8 cellular contexts compared by ENCODE assay signal in the genomic region with DNA sequence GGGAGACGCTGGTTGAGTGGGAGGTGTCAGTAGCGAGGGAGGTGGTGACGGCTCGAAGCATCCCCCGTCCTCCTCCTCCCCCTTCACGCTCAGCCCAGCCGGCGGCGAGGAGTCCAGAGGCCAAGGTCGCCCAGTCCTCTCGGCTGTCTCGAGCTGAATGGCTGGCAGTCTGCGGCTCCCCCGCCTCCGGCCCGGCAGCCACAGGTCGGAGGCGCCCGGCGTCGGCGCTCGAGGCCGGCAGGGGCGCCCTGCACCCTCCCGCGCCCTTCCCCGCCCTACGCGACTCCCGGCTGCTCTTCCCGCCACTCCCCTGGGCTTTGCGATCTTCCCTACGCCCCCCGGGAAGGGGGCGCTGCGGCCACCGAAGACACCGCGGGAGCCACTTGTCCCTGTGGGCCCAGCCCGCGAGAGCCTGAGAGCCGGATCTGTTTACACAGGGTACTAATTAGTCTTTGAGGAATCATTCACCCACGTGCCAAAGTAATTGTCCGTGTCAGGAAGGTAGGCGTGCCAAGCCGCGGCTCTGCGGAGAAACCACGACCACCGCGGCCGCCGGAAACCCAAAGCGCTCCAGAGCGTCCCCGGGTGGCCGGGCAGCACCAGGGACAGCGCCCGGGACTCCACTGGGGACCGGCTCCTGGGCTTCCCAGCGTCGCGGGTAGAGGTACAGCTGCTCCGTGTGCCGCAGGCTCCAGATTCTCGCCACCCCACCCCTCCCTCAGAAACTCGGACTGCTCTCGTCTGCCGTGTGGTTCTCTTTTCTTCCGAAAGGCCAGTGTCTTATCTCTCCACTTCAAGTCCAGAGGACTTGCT. TPM values are rescaled to one million over a fixed set of nuclear protein-coding genes. Genes with fewer than 3 reads are reported as not detected.
DNase-seq lines count a peak whose midpoint lies in the region; ATAC-seq and TF ChIP-seq lines count a peak whose summit lies in the region.

A gene (plus strand): TSS at position 133 of the 813 bp plus-strand sequence.

- no peaks in the 10 kb centered on the region for H3K36me3 ChIP-seq in neural cell (ENCODE audit: insufficient read depth, low read length)

- no peaks in the 10 kb centered on the region for H3K9me2 ChIP-seq in neural cell (ENCODE audit: insufficient read depth, low read length)

- no peak within 1 kb of the TSS for H2AFZ ChIP-seq in neural cell (ENCODE audit: low read depth, low read length)

- no peak within 1 kb of the TSS for H3K27ac Mint-ChIP-seq in central memory CD8-positive, alpha-beta T cell (ENCODE audit: low read depth)

- H3K27me3 ChIP-seq in neural cell (ENCODE audit: insufficient read depth, low read depth, low read length): peaks cover 74% of the 10 kb centered on the region

- peak; percentile 64 for TF ChIP-seq CTCF in neural cell (IDR thresholded peaks at IDR 0.05; ENCODE audit: poor library complexity, severe bottlenecking)

- peak within 1 kb of the TSS; percentile 59 for H3K4me2 ChIP-seq in neural cell (ENCODE audit: low read length)

- no peak for TF ChIP-seq EP300 in neural cell (conservative IDR thresholded peaks at IDR 0.05; ENCODE audit: poor library complexity, severe bottlenecking)

- TF ChIP-seq RAD21 in neural cell (conservative IDR thresholded peaks at IDR 0.05): no peak

- ATAC-seq in central memory CD8-positive, alpha-beta T cell (replicated peaks; ENCODE audit: extremely low read depth, poor library complexity, severe bottlenecking): peak; percentile 28
- ATAC-seq in GM19023 (IDR thresholded peaks at IDR 0.05; ENCODE audit: unreplicated experiment): no peak
- no peak for ATAC-seq in HG02852 (IDR thresholded peaks at IDR 0.05; ENCODE audit: unreplicated experiment)

- H3K4me1 Mint-ChIP-seq in central memory CD8-positive, alpha-beta T cell: peaks cover 21% of the 10 kb centered on the region

- peak within 1 kb of the TSS; percentile 54 for H3K9ac ChIP-seq in neural cell (ENCODE audit: low read length)

- H3K27ac ChIP-seq in neural cell (ENCODE audit: low read length): no peak within 1 kb of the TSS

- peak; percentile 40 to 67 for DNase-seq in NCI-H2081 (lab: John Stamatoyannopoulos, UW)
- DNase-seq in NCI-H2081 treated with DMSO at 0.1 percent for 48 hours (lab: John Stamatoyannopoulos, UW): no peak
- peak; percentile 95 for DNase-seq in NCI-H146 (lab: John Stamatoyannopoulos, UW)
- no peak for DNase-seq in central memory CD8-positive, alpha-beta T cell (ENCODE audit: low spot score in 2 of 2)
- no peak for DNase-seq in SIG-M5 treated with dmso at 0.1 percent for 504 hours (lab: John Stamatoyannopoulos, UW; ENCODE audit: unreplicated experiment)

- no peaks in the 10 kb centered on the region for H3K9me3 ChIP-seq in neural cell (ENCODE audit: low read length)

- H3F3A ChIP-seq in neural cell (ENCODE audit: insufficient read depth, low read length, poor library complexity, severe bottlenecking): no peaks in the 10 kb centered on the region

- peaks cover 68% of the 10 kb centered on the region for H3K27me3 Mint-ChIP-seq in central memory CD8-positive, alpha-beta T cell

- H4K20me1 ChIP-seq in neural cell (ENCODE audit: insufficient read depth): no peaks in the 10 kb centered on the region

- no peaks in the 10 kb centered on the region for H3K79me2 ChIP-seq in neural cell (replicated peaks; ENCODE audit: insufficient read depth, low read length)

- H3K9me3 Mint-ChIP-seq in central memory CD8-positive, alpha-beta T cell: peaks cover 5% of the 10 kb centered on the region

- peak within 1 kb of the TSS; percentile 66 for H3K4me3 ChIP-seq in neural cell (ENCODE audit: low read length)

- H3K36me3 Mint-ChIP-seq in central memory CD8-positive, alpha-beta T cell (ENCODE audit: insufficient read depth): peaks cover 1% of the 10 kb centered on the region

- peak within 1 kb of the TSS; percentile 34 for H3K4me3 Mint-ChIP-seq in central memory CD8-positive, alpha-beta T cell

TF ChIP-seq in neural cell, 6 proteins besides CTCF, POLR2A, EP300 and RAD21:
- TF ChIP-seq POLR2AphosphoS5 (IDR thresholded peaks at IDR 0.05): no peak
- TF ChIP-seq, protein P1, sequence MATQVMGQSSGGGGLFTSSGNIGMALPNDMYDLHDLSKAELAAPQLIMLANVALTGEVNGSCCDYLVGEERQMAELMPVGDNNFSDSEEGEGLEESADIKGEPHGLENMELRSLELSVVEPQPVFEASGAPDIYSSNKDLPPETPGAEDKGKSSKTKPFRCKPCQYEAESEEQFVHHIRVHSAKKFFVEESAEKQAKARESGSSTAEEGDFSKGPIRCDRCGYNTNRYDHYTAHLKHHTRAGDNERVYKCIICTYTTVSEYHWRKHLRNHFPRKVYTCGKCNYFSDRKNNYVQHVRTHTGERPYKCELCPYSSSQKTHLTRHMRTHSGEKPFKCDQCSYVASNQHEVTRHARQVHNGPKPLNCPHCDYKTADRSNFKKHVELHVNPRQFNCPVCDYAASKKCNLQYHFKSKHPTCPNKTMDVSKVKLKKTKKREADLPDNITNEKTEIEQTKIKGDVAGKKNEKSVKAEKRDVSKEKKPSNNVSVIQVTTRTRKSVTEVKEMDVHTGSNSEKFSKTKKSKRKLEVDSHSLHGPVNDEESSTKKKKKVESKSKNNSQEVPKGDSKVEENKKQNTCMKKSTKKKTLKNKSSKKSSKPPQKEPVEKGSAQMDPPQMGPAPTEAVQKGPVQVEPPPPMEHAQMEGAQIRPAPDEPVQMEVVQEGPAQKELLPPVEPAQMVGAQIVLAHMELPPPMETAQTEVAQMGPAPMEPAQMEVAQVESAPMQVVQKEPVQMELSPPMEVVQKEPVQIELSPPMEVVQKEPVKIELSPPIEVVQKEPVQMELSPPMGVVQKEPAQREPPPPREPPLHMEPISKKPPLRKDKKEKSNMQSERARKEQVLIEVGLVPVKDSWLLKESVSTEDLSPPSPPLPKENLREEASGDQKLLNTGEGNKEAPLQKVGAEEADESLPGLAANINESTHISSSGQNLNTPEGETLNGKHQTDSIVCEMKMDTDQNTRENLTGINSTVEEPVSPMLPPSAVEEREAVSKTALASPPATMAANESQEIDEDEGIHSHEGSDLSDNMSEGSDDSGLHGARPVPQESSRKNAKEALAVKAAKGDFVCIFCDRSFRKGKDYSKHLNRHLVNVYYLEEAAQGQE (IDR thresholded peaks at IDR 0.05; ENCODE audit: borderline replicate concordance): peak; percentile 50

RNA-seq across cellular contexts. Expression of the gene that starts here (rescaled TPM):
- polyA plus RNA-seq in neural cell: 15.9 and 24.9 TPM in 2 replicates
- polyA minus RNA-seq in neural cell: 21.7 and 24.7 TPM in 2 replicates

Comparison
In these comparisons a context has a peak if more than half of its experiments do, and no peak if none do; other contexts are left out.
1. DNase-seq: peak in NCI-H2081 (2 of 2) and NCI-H146 (single experiment); none in NCI-H2081 treated with DMSO at 0.1 percent for 48 hours (single experiment), central memory CD8-positive, alpha-beta T cell (0 of 2) and SIG-M5 treated with dmso at 0.1 percent for 504 hours (single experiment).